Comparison of ENCODE assay signal across 25 cellular contexts in genomic region chr7:99039384-99039891, GRCh38.
DNase-seq lines count a peak whose midpoint lies in the region; ATAC-seq, FAIRE-seq and TF ChIP-seq lines count a peak whose summit lies in the region.
"Had no signal": no experiment of that assay in that cellular context is flagged by ENCODE, and none has a peak within 500 bp of the region (broad histone marks: within the 10 kb centered on the region; RNA-seq: fewer than 3 reads in every experiment).

No MANE protein-coding gene starts in this region.

- H3K27me3 ChIP-seq in BLaER1: no peaks in the 10 kb centered on the region
- H3K27me3 ChIP-seq in endodermal cell (ENCODE audit: control insufficient read depth, insufficient read depth, low read length, poor library complexity, severe bottlenecking): no peaks in the 10 kb centered on the region
- H3K27me3 ChIP-seq in small intestine (ENCODE audit: control insufficient read depth in 2 of 2, insufficient read depth in 2 of 2, low read length in 2 of 2): no peaks in the 10 kb centered on the region

- no peak for ATAC-seq in T-helper 17 cell
- no peak for ATAC-seq in activated naive CD4-positive, alpha-beta T cell treated with anti-CD3 and anti-CD28 coated beads, Interleukin-2, amount 50 U/mL, for 72 hours
- ATAC-seq: PC-3 had no signal

- H3K27ac ChIP-seq in BLaER1 (peak overlapping the region; percentile 98; the same call in 1 of the 2 replicates), endodermal cell (ENCODE audit: low read depth, low read length) (no peak overlapping the region), small intestine (ENCODE audit: low read depth in 1 of 2, low read length in 1 of 2) (no peak overlapping the region)

- H3K27me3 Mint-ChIP-seq in T-helper 17 cell (no peaks in the 10 kb centered on the region), endodermal cell (ENCODE audit: insufficient read depth) (no peaks in the 10 kb centered on the region)
- H3K27me3 Mint-ChIP-seq: CD4-positive, alpha-beta T cell had no signal

- DNase-seq in T-helper 17 cell (no peak), endodermal cell (no peak), small intestine (peak; percentile 17), foreskin melanocyte (no peak), NCI-H128 (lab: John Stamatoyannopoulos, UW; ENCODE audit: unreplicated experiment) (no peak)
- no peak for DNase-seq in activated naive CD4-positive, alpha-beta T cell treated with anti-CD3 and anti-CD28 coated beads, Interleukin-2, amount 50 U/mL, for 72 hours (ENCODE audit: low spot score in 2 of 2)
- no peak for DNase-seq in stimulated activated CD8-positive, alpha-beta memory T cell treated with anti-CD3 and anti-CD28 coated beads, Interleukin-4, amount 100 ng/mL, for 48 hours
- DNase-seq: 8988T; ACHN; CD4-positive, alpha-beta T cell; DMS53; Karpas-422; NCI-H1092 treated with DMSO at 0.1 percent for 48 hours; NCI-H1436 treated with DMSO at 0.1 percent for 48 hours; NCI-H187 treated with DMSO at 0.1 percent for 48 hours; NCI-H2107; NCI-H446 treated with DMSO at 0.1 percent for 48 hours; NCI-H526; NCI-H82; NK-92 treated with Interleukin-12 subunit alpha and Interleukin-12 subunit beta, amount 100 ng/mL, for 24 hours; PC-3; SHP77 had no signal

- H3K9me3 ChIP-seq in BLaER1 (no peaks in the 10 kb centered on the region), T-helper 17 cell (ENCODE audit: control insufficient read depth, low read length, poor library complexity, severe bottlenecking) (no peaks in the 10 kb centered on the region), endodermal cell (ENCODE audit: control insufficient read depth, low read length) (no peaks in the 10 kb centered on the region), small intestine (ENCODE audit: control insufficient read depth, low read depth) (no peaks in the 10 kb centered on the region)

- H3K36me3 Mint-ChIP-seq in T-helper 17 cell (ENCODE audit: low read depth): peaks cover 15% of the 10 kb centered on the region
- peaks cover 79% of the 10 kb centered on the region for H3K36me3 Mint-ChIP-seq in endodermal cell (ENCODE audit: low read depth)
- peaks cover 7 to 8% of the 10 kb centered on the region in 2 donors for H3K36me3 Mint-ChIP-seq in activated naive CD4-positive, alpha-beta T cell treated with anti-CD3 and anti-CD28 coated beads, Interleukin-2, amount 50 U/mL, for 72 hours

- no peak for TF ChIP-seq CTCF in endodermal cell (conservative IDR thresholded peaks at IDR 0.05)

- H3K4me1 Mint-ChIP-seq in T-helper 17 cell: peaks cover 13% of the 10 kb centered on the region
- peaks cover 2% of the 10 kb centered on the region for H3K4me1 Mint-ChIP-seq in endodermal cell

- no peaks in the 10 kb centered on the region for H4K20me1 ChIP-seq in BLaER1

- H3K4me3 ChIP-seq in BLaER1 (no peak overlapping the region), endodermal cell (ENCODE audit: low read length) (no peak overlapping the region), small intestine (ENCODE audit: low read depth in 1 of 2, low read length in 2 of 2) (no peak overlapping the region)

- no peaks in the 10 kb centered on the region for H3K9me3 Mint-ChIP-seq in endodermal cell
- no peaks in the 10 kb centered on the region for H3K9me3 Mint-ChIP-seq in activated naive CD4-positive, alpha-beta T cell treated with anti-CD3 and anti-CD28 coated beads, Interleukin-2, amount 50 U/mL, for 72 hours
- H3K9me3 Mint-ChIP-seq: CD4-positive, alpha-beta T cell had no signal

- no peak overlapping the region for H3K4me2 ChIP-seq in BLaER1

- H3K36me3 ChIP-seq in BLaER1: peaks cover 83% of the 10 kb centered on the region
- peaks cover 90% of the 10 kb centered on the region for H3K36me3 ChIP-seq in endodermal cell (ENCODE audit: control insufficient read depth, insufficient read depth, low read length)
- peaks cover 19 to 25% of the 10 kb centered on the region in 2 donors for H3K36me3 ChIP-seq in small intestine (ENCODE audit: control insufficient read depth in 2 of 2, insufficient read depth in 2 of 2, low read length in 2 of 2)

- WGBS in endodermal cell (ENCODE audit: insufficient coverage in 1 of 2, insufficient read length in 1 of 2), 2 experiments: 95 to 97% methylated on average over 4 to 8 of the region's 8 CpGs
- WGBS in small intestine, 3 donors: 51 to 74% (median 66%) methylated on average over 8 of the region's 8 CpGs

- H3K27ac Mint-ChIP-seq in T-helper 17 cell (peak overlapping the region; percentile 34), endodermal cell (peak overlapping the region; percentile 52)
- no peak overlapping the region for H3K27ac Mint-ChIP-seq in activated naive CD4-positive, alpha-beta T cell treated with anti-CD3 and anti-CD28 coated beads, Interleukin-2, amount 50 U/mL, for 72 hours

- H3K4me3 Mint-ChIP-seq in T-helper 17 cell (no peak overlapping the region), endodermal cell (no peak overlapping the region)
- H3K4me3 Mint-ChIP-seq: CD4-positive, alpha-beta T cell had no signal

- peaks cover 82% of the 10 kb centered on the region for H3K4me1 ChIP-seq in BLaER1
- H3K4me1 ChIP-seq in endodermal cell (ENCODE audit: control insufficient read depth, insufficient read depth, low read length): no peaks in the 10 kb centered on the region
- peaks cover 0 to 3% of the 10 kb centered on the region in 2 donors for H3K4me1 ChIP-seq in small intestine (ENCODE audit: control insufficient read depth in 2 of 2, insufficient read depth in 1 of 2, low read depth in 1 of 2, low read length in 1 of 2)

- no peak for FAIRE-seq in small intestine (lab: Jason Lieb, UNC)
- FAIRE-seq: GM18507, H54 had no signal

- peak overlapping the region; percentile 17; the same call in 1 of the 2 replicates for H3K9ac ChIP-seq in BLaER1
- H3K9ac ChIP-seq in endodermal cell (ENCODE audit: extremely low read depth, low read length, poor library complexity, severe bottlenecking): no peak overlapping the region

Comparison
In these comparisons a context has a peak if more than half of its experiments do, and no peak if none do; other contexts are left out.
1. H3K27ac Mint-ChIP-seq: peak in T-helper 17 cell (single experiment) and endodermal cell (single experiment); none in activated naive CD4-positive, alpha-beta T cell treated with anti-CD3 and anti-CD28 coated beads, Interleukin-2, amount 50 U/mL, for 72 hours (0 of 2).